In the genomic region with DNA sequence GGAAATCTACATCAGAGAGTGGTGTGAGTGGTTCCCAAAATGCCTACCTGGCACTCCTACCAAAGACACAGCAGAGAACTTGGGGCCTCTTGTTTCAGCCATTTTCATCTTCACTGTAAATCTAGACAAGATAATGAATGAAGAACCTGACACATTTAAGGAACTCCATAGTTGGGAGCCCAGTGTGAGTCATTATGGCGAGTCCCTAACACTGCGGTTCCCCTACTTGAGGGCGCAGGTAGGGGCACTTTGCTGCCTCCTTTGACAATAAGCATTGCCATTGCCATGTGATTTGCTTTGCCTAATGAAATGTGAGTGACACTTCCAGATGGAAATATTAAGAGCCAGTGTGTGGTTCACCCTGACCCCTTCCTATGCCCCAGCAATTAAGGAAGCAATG, we compare ENCODE assay signal across 10 cellular contexts.
"Had no signal": no experiment of that assay in that cellular context is flagged by ENCODE, and none has a peak within 500 bp of the region (broad histone marks: within the 10 kb centered on the region; RNA-seq: fewer than 3 reads in every experiment).

No MANE protein-coding gene starts in this region.

- H3K27me3 ChIP-seq: heart left ventricle had no signal

- H3K9me3 ChIP-seq: heart left ventricle, prostate gland had no signal

- H3K27ac Mint-ChIP-seq: nephron had no signal

- ATAC-seq: heart left ventricle, right cardiac atrium had no signal

- H3K4me3 Mint-ChIP-seq: immature natural killer cell, nephron had no signal

- H3K4me3 ChIP-seq: heart left ventricle, prostate gland, skin epidermis had no signal

- H3K9me3 Mint-ChIP-seq: immature natural killer cell, nephron had no signal

- H3K4me1 Mint-ChIP-seq: nephron had no signal

- H3K27ac ChIP-seq: epithelial cell of prostate, heart left ventricle, prostate gland, skin epidermis had no signal

- H3K4me1 ChIP-seq: prostate gland had no signal

- H3K36me3 Mint-ChIP-seq: immature natural killer cell had no signal

- H3K36me3 ChIP-seq: heart left ventricle, prostate gland had no signal

- DNase-seq: activated CD4-positive, alpha-beta T cell treated with anti-CD3 and anti-CD28 coated beads, Interleukin-2, amount 50 U/mL, for 48 hours; activated CD8-positive, alpha-beta memory T cell treated with anti-CD3 and anti-CD28 coated beads, Interleukin-2, amount 50 U/mL, for 4 hours; heart left ventricle; immature natural killer cell; right cardiac atrium; stimulated activated CD4-positive, alpha-beta T cell treated with anti-CD3 and anti-CD28 coated beads, Interleukin-4, amount 100 ng/mL, for 4 hours had no signal
